14 cellular contexts compared by ENCODE assay signal in genomic region chr4:138406881-138407280, GRCh38.
DNase-seq lines count a peak whose midpoint lies in the region; ATAC-seq and TF ChIP-seq lines count a peak whose summit lies in the region.
"Had no signal": no experiment of that assay in that cellular context is flagged by ENCODE, and none has a peak within 500 bp of the region (broad histone marks: within the 10 kb centered on the region; RNA-seq: fewer than 3 reads in every experiment).

No MANE protein-coding gene starts in this region.

- WGBS in prostate gland: 0% methylated on average over 1 of the region's 1 CpG

- no peak overlapping the region for H3K27ac ChIP-seq in prostate gland
- H3K27ac ChIP-seq: brain microvascular endothelial cell, PC-9 had no signal

- H3K36me3 ChIP-seq in prostate gland: no peaks in the 10 kb centered on the region
- H3K36me3 ChIP-seq: brain microvascular endothelial cell had no signal

- H3K4me1 ChIP-seq in prostate gland (replicated peaks): no peaks in the 10 kb centered on the region

- no peaks in the 10 kb centered on the region for H3K27me3 ChIP-seq in prostate gland (replicated peaks; ENCODE audit: insufficient read depth)
- H3K27me3 ChIP-seq: brain microvascular endothelial cell had no signal

- no peak for TF ChIP-seq POLR2A in prostate gland (IDR thresholded peaks at IDR 0.05)

- H3K4me3 ChIP-seq in epithelial cell of esophagus (ENCODE audit: low read length) (no peak overlapping the region), prostate gland (no peak overlapping the region)
- H3K4me3 ChIP-seq: PC-9 had no signal

- ATAC-seq in omental fat pad (ENCODE audit: low FRiP score): peak; percentile 89
- no peak for ATAC-seq in HG02885 (IDR thresholded peaks at IDR 0.05; ENCODE audit: poor library complexity, unreplicated experiment)

- no peak for TF ChIP-seq CTCF in epithelial cell of esophagus (IDR thresholded peaks at IDR 0.05; ENCODE audit: insufficient read depth, low read depth, low read length, missing control alignments)
- TF ChIP-seq CTCF in omental fat pad (IDR thresholded peaks at IDR 0.05): no peak
- TF ChIP-seq CTCF in prostate gland (IDR thresholded peaks at IDR 0.05): no peak

- intact Hi-C loops in cardiac septum (cut with DNase I) (no loop called here), prostate gland (cut with DNase I) (no loop called here)

- DNase-seq in EL: peak; percentile 7
- peak; percentile 38 for DNase-seq in NCI-H226
- DNase-seq in epithelial cell of esophagus (ENCODE audit: low read depth): peak; percentile 10
- no peak for DNase-seq in omental fat pad (ENCODE audit: low spot score)
- DNase-seq in retina: no peak
- no peak for DNase-seq in cardiac septum (ENCODE audit: low spot score)
- no peak for DNase-seq in prostate gland (ENCODE audit: low spot score)
- DNase-seq: activated CD4-positive, alpha-beta T cell treated with anti-CD3 and anti-CD28 coated beads, Interleukin-2, amount 50 U/mL, for 4 hours; activated effector memory CD4-positive, alpha-beta T cell treated with Interleukin-2 at 50 U/mL for 16 hours; brain microvascular endothelial cell; erythroblast; T-helper 2 cell had no signal

- no peaks in the 10 kb centered on the region for H3K9me3 ChIP-seq in prostate gland

Comparison
In these comparisons a context has a peak if more than half of its experiments do, and no peak if none do; other contexts are left out.
1. DNase-seq: peak in EL (single experiment), NCI-H226 (single experiment) and epithelial cell of esophagus (single experiment); none in omental fat pad (single experiment), retina (single experiment), cardiac septum (single experiment) and prostate gland (single experiment).